In genomic region chr7:50121269-50121668, GRCh38 we compare ENCODE assay signal across 12 cellular contexts.
A peak's percentile ranks its signal among the peaks of the same experiment; 100 is the strongest.
DNase-seq lines count a peak whose midpoint lies in the region; ATAC-seq and TF ChIP-seq lines count a peak whose summit lies in the region.
"Had no signal": no experiment of that assay in that cellular context is flagged by ENCODE, and none has a peak within 500 bp of the region (broad histone marks: within the 10 kb centered on the region; RNA-seq: fewer than 3 reads in every experiment).

No MANE protein-coding gene starts in this region.

- H3K9me3 ChIP-seq in SU-DHL-6 (ENCODE audit: insufficient read depth, low read length) = no peaks in the 10 kb centered on the region

- H4K20me1 ChIP-seq in SU-DHL-6 (ENCODE audit: low read depth, low read length) = no peaks in the 10 kb centered on the region

- H3K9ac ChIP-seq in SU-DHL-6 (ENCODE audit: low read length) = no peak overlapping the region
- H3K9ac ChIP-seq: neural progenitor cell had no signal

- H3K4me2 ChIP-seq in SU-DHL-6 (ENCODE audit: low read depth, low read length, poor library complexity, severe bottlenecking) = peak overlapping the region; percentile 51
- H3K4me2 ChIP-seq: neural progenitor cell had no signal

- H3K27ac ChIP-seq in SU-DHL-6 (ENCODE audit: low read depth, low read length) = peak overlapping the region; percentile 62
- H3K27ac ChIP-seq: neural progenitor cell had no signal

- no peaks in the 10 kb centered on the region for H3K9me2 ChIP-seq in SU-DHL-6 (replicated peaks; ENCODE audit: insufficient read depth, low read length)

- peak overlapping the region; percentile 37 for H2AFZ ChIP-seq in SU-DHL-6 (ENCODE audit: low read depth, low read length, severe bottlenecking)
- H2AFZ ChIP-seq: neural progenitor cell had no signal

- peak; percentile 88 for ATAC-seq in GM18867 (IDR thresholded peaks at IDR 0.05; ENCODE audit: unreplicated experiment)
- peak; percentile 84 for ATAC-seq in GM21528 (IDR thresholded peaks at IDR 0.05; ENCODE audit: low FRiP score, unreplicated experiment)
- ATAC-seq in HG03139 (IDR thresholded peaks at IDR 0.05; ENCODE audit: unreplicated experiment) = peak; percentile 68
- ATAC-seq in GM21737 (IDR thresholded peaks at IDR 0.05; ENCODE audit: unreplicated experiment) = no peak
- ATAC-seq: activated CD8-positive, alpha-beta memory T cell treated with anti-CD3 and anti-CD28 coated beads, Interleukin-2, amount 10 ng/mL, durations not matched to agents 7 days and 5 days; HepG2 had no signal

- no peaks in the 10 kb centered on the region for H3K27me3 ChIP-seq in SU-DHL-6 (ENCODE audit: low read length)
- H3K27me3 ChIP-seq: neural progenitor cell had no signal

- H3K79me2 ChIP-seq in SU-DHL-6 (ENCODE audit: insufficient read depth, low read length) = no peaks in the 10 kb centered on the region

- DNase-seq in GM19238 (ENCODE audit: insufficient read length, low spot score) = no peak
- no peak for DNase-seq in hypothalamus (lab: John Stamatoyannopoulos, UW)
- no peak for DNase-seq in NCI-H1105 treated with DMSO at 0.1 percent for 48 hours (lab: John Stamatoyannopoulos, UW)
- DNase-seq: activated CD8-positive, alpha-beta memory T cell treated with anti-CD3 and anti-CD28 coated beads, Interleukin-2, amount 10 ng/mL, durations not matched to agents 7 days and 5 days; stimulated activated CD4-positive, alpha-beta T cell treated with anti-CD3 and anti-CD28 coated beads, Interleukin-15, amount 100 ng/mL, for 24 hours had no signal

- H3K36me3 ChIP-seq in SU-DHL-6 (ENCODE audit: low read length) = no peaks in the 10 kb centered on the region
- H3K36me3 ChIP-seq: neural progenitor cell had no signal

- TF ChIP-seq CTCF in SU-DHL-6 (IDR thresholded peaks at IDR 0.05; ENCODE audit: insufficient read depth, low read length, poor library complexity, severe bottlenecking) = no peak

- peak overlapping the region; percentile 2 for H3K4me3 ChIP-seq in SU-DHL-6 (ENCODE audit: insufficient read depth, low read length, poor library complexity, severe bottlenecking)
- H3K4me3 ChIP-seq: neural progenitor cell had no signal

- H3F3A ChIP-seq in SU-DHL-6 (ENCODE audit: insufficient read depth) = peaks cover 21% of the 10 kb centered on the region
